Comparison of ENCODE assay signal across 8 cellular contexts in genomic region chr3:109731639-109732473, GRCh38.
DNase-seq lines count a peak whose midpoint lies in the region; ATAC-seq and TF ChIP-seq lines count a peak whose summit lies in the region.

No MANE protein-coding gene starts in this region.

- peaks cover 10% of the 10 kb centered on the region for H3K9me3 Mint-ChIP-seq in stimulated activated memory B cell treated with anti-CD40 and anti-IgM and Interleukin-4, amounts not matched to agents 10 μg/mL and 1 μg/mL and 100 μg/mL, for 72 hours

- H3K4me3 ChIP-seq in AG04450 (ENCODE audit: low read depth, low read length), result no peak overlapping the region

- TF ChIP-seq CTCF in AG04450 (IDR thresholded peaks at IDR 0.05; ENCODE audit: low read depth, low read length), result peak; percentile 96

- no peaks in the 10 kb centered on the region for H3K27me3 Mint-ChIP-seq in stimulated activated memory B cell treated with anti-CD40 and anti-IgM and Interleukin-4, amounts not matched to agents 10 μg/mL and 1 μg/mL and 100 μg/mL, for 72 hours

- ATAC-seq in GM18498 (IDR thresholded peaks at IDR 0.05; ENCODE audit: unreplicated experiment) (peak; percentile 96), HG02884 (IDR thresholded peaks at IDR 0.05; ENCODE audit: unreplicated experiment) (peak; percentile 97)
- ATAC-seq in stimulated activated memory B cell treated with anti-CD40 and anti-IgM and Interleukin-4, amounts not matched to agents 10 μg/mL and 1 μg/mL and 100 μg/mL, for 72 hours, result peak; percentile 58

- peaks cover under 1% of the 10 kb centered on the region for H3K9me3 ChIP-seq in AG04450 (ENCODE audit: control insufficient read depth, insufficient read depth, low read length)

- no peaks in the 10 kb centered on the region for H3K36me3 Mint-ChIP-seq in stimulated activated memory B cell treated with anti-CD40 and anti-IgM and Interleukin-4, amounts not matched to agents 10 μg/mL and 1 μg/mL and 100 μg/mL, for 72 hours

- H3K27me3 ChIP-seq in AG04450 (ENCODE audit: control insufficient read depth, insufficient read depth, low read length), result no peaks in the 10 kb centered on the region

- no peaks in the 10 kb centered on the region for H3K4me1 Mint-ChIP-seq in stimulated activated memory B cell treated with anti-CD40 and anti-IgM and Interleukin-4, amounts not matched to agents 10 μg/mL and 1 μg/mL and 100 μg/mL, for 72 hours

- no peak overlapping the region for H3K27ac Mint-ChIP-seq in stimulated activated memory B cell treated with anti-CD40 and anti-IgM and Interleukin-4, amounts not matched to agents 10 μg/mL and 1 μg/mL and 100 μg/mL, for 72 hours

- POLR2A ChIA-PET in AG04450 (lab: Yijun Ruan, JAX), result no interaction called here

- H3K4me3 Mint-ChIP-seq in stimulated activated memory B cell treated with anti-CD40 and anti-IgM and Interleukin-4, amounts not matched to agents 10 μg/mL and 1 μg/mL and 100 μg/mL, for 72 hours, result no peak overlapping the region

- CTCF ChIA-PET in AG04450 (lab: Charles Lee), result interaction anchor here (0.5 to 0.7 kb wide), 2 partner anchors 1351 to 1555 kb away, joined by 3 read pairs; no protein-coding TSS in a partner anchor

- DNase-seq in AG04450 (ENCODE audit: low read depth, low spot score) (peak; percentile 42), NCI-H2081 treated with DMSO at 0.1 percent for 48 hours (lab: John Stamatoyannopoulos, UW) (peak; percentile 13), midbrain (lab: John Stamatoyannopoulos, UW) (peak; percentile 19)
- DNase-seq in activated CD4-positive, CD25-positive, alpha-beta regulatory T cell treated with anti-CD3 and anti-CD28 coated beads, Interleukin-2, amount 50 U/mL, for 72 hours, result peak; percentile 47
- DNase-seq in effector CD4-positive, alpha-beta T cell, result peak; percentile 47

- no peak overlapping the region for H3K27ac ChIP-seq in AG04450 (ENCODE audit: low read depth, low read length)
